ENCODE assay signal across 27 cellular contexts in the genomic region with DNA sequence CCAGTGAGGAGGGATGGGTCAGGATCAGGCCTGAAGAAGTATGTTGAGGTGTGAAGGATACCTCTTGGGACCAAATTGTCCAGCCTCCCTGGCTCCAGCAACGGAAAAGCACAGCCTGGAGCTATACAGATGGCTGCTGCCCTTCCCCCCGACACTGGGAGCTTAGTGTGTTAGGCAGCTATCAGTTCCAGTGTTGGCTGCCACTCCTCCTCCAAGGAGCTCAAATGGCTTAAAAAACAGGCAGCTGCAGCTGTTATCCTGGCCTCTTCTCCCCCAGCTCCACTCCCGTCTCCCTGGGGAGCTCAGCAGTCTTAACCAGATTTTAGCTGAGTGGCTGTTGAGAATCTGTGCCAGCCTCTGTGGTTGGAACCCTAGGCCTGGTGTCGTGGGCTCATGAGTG.
DNase-seq lines count a peak whose midpoint lies in the region; ATAC-seq and TF ChIP-seq lines count a peak whose summit lies in the region.
"Had no signal": no experiment of that assay in that cellular context is flagged by ENCODE, and none has a peak within 500 bp of the region (broad histone marks: within the 10 kb centered on the region; RNA-seq: fewer than 3 reads in every experiment).

No MANE protein-coding gene starts in this region.

- no peak for TF ChIP-seq POLR2A in Peyer's patch (IDR thresholded peaks at IDR 0.05)

- H3K4me3 ChIP-seq in A673 (ENCODE audit: low read depth, low read length, poor library complexity, severe bottlenecking) (no peak overlapping the region), Peyer's patch (no peak overlapping the region)
- H3K4me3 ChIP-seq: colonic mucosa, GM12878, MG63, suprapubic skin, upper lobe of right lung had no signal

- no peaks in the 10 kb centered on the region for H3K27me3 ChIP-seq in A673 (replicated peaks; ENCODE audit: insufficient read depth, low read depth, low read length, poor library complexity)
- H3K27me3 ChIP-seq in Peyer's patch, result no peaks in the 10 kb centered on the region
- H3K27me3 ChIP-seq: colonic mucosa, MG63, suprapubic skin, upper lobe of right lung had no signal

- BruUV-seq in A673 (replicated peaks; lab: Mats Ljungman, UMichigan), result no TSS peak

- H3K9me3 ChIP-seq in A673 (ENCODE audit: low read depth, low read length, poor library complexity, severe bottlenecking), result no peaks in the 10 kb centered on the region
- H3K9me3 ChIP-seq in Peyer's patch, result no peaks in the 10 kb centered on the region
- H3K9me3 ChIP-seq: colonic mucosa, MG63, SK-N-SH, suprapubic skin, upper lobe of right lung had no signal

- H3K36me3 ChIP-seq in A673 (ENCODE audit: insufficient read depth, low read length, poor library complexity, severe bottlenecking) (no peaks in the 10 kb centered on the region), Peyer's patch (no peaks in the 10 kb centered on the region)
- H3K36me3 ChIP-seq: colonic mucosa, MG63, suprapubic skin, upper lobe of right lung had no signal

- H3K27ac ChIP-seq in A673 (ENCODE audit: low read depth, low read length, poor library complexity, severe bottlenecking), result no peak overlapping the region
- H3K27ac ChIP-seq in Peyer's patch, result no peak overlapping the region
- H3K27ac ChIP-seq: colonic mucosa, suprapubic skin, upper lobe of right lung had no signal

- intact Hi-C loops in A673 (cut with micrococcal nuclease; ENCODE audit: unreplicated experiment), result no loop called here

- CTCF ChIA-PET in A673 (lab: Charles Lee), result no interaction called here

- POLR2A ChIA-PET in A673 (lab: Charles Lee; ENCODE audit: low non-redundant PET), result no interaction called here

- TF ChIP-seq CTCF in A673 (conservative IDR thresholded peaks at IDR 0.05; ENCODE audit: low read depth, low read length) (no peak), Peyer's patch (IDR thresholded peaks at IDR 0.05) (no peak)

- H3K4me1 ChIP-seq in A673 (ENCODE audit: insufficient read depth, low read length, poor library complexity, severe bottlenecking) (peaks cover 4% of the 10 kb centered on the region), Peyer's patch (no peaks in the 10 kb centered on the region)
- H3K4me1 ChIP-seq: colonic mucosa, suprapubic skin, upper lobe of right lung had no signal

- DNase-seq in A673 (ENCODE audit: low spot score) (peak; percentile 82), NCI-H1105 treated with DMSO at 0.1 percent for 48 hours (lab: John Stamatoyannopoulos, UW) (peak; percentile 20), NCI-H82 (lab: John Stamatoyannopoulos, UW) (peak; percentile 99), left kidney (ENCODE audit: low read depth, low spot score) (peak; percentile 21), Peyer's patch (no peak), HuH-7.5 (ENCODE audit: low spot score) (no peak)
- DNase-seq: activated CD4-positive, alpha-beta memory T cell treated with anti-CD3 and anti-CD28 coated beads for 36 hours; activated CD4-positive, CD25-positive, alpha-beta regulatory T cell treated with anti-CD3 and anti-CD28 coated beads, Interleukin-2, amount 50 U/mL, for 72 hours; activated naive CD4-positive, alpha-beta T cell; AML-193; CD4-positive, alpha-beta T cell; colonic mucosa; effector memory CD4-positive, alpha-beta T cell; erythroblast; KG1; MG63; NCI-H774; SK-N-SH; small intestine; stimulated activated naive CD4-positive, alpha-beta T cell treated with Interleukin-2 at 50 U/mL for 16 hours; T-helper 17 cell; upper lobe of right lung had no signal

- ATAC-seq in GM21786 (IDR thresholded peaks at IDR 0.05; ENCODE audit: unreplicated experiment) (no peak), HG02840 (IDR thresholded peaks at IDR 0.05; ENCODE audit: low FRiP score, unreplicated experiment) (no peak)
- ATAC-seq: GM12878, left lobe of liver, T-helper 17 cell, upper lobe of right lung had no signal

Comparison
In these comparisons a context has a peak if more than half of its experiments do, and no peak if none do; other contexts are left out.
1. DNase-seq: peak in A673 (single experiment), NCI-H1105 treated with DMSO at 0.1 percent for 48 hours (single experiment), NCI-H82 (single experiment) and left kidney (single experiment); none in Peyer's patch (0 of 3) and HuH-7.5 (single experiment).